Comparison of ENCODE assay signal across 8 cellular contexts in the genomic region with DNA sequence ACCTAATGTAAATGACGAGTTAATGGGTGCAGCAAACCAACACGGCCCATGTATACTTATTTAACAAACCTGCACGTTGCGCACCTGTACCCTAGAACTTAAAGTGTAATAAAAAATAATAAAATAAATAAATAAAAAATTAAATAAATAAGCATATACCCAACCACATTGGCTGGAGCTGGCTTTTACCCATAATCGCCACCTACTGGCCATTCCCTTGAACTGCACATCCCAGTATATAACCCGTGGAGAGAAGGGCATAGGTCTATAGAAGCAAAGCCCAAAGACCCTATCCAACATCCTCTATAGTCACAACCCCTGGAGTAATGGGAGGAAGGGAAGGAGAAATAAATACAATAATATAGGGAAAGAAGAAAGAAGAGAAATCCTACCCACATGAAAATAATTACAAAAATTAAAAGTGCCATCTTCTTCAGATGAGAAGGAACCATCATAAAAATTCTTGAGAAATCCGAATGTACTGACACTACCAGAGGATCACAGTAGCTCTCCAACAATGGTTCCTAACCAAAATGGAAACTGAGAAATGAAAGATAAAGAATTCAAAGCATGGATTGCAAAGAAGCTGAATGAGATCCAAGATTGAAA.
DNase-seq lines count a peak whose midpoint lies in the region; ATAC-seq, FAIRE-seq and TF ChIP-seq lines count a peak whose summit lies in the region.

No MANE protein-coding gene starts in this region.

- H3K27me3 ChIP-seq in WERI-Rb-1 (ENCODE audit: insufficient read depth, low read depth, severe bottlenecking): no peaks in the 10 kb centered on the region

- FAIRE-seq in HTR-8/SVneo (lab: Jason Lieb, UNC): no peak

- peak; percentile 57 for TF ChIP-seq CTCF in WERI-Rb-1 (IDR thresholded peaks at IDR 0.05; ENCODE audit: low read depth, low read length)
- TF ChIP-seq CTCF in foreskin fibroblast (IDR thresholded peaks at IDR 0.05; ENCODE audit: low read depth, low read length): peak; percentile 73

- no peaks in the 10 kb centered on the region for H3K9me3 ChIP-seq in WERI-Rb-1 (ENCODE audit: severe bottlenecking)

- no peak overlapping the region for H3K27ac ChIP-seq in WERI-Rb-1

- H3K4me3 ChIP-seq in WERI-Rb-1 (ENCODE audit: low read depth, low read length) (no peak overlapping the region), foreskin fibroblast (ENCODE audit: low read depth in 1 of 2, low read length in 2 of 2) (no peak overlapping the region)

- ATAC-seq in GM21526 (IDR thresholded peaks at IDR 0.05; ENCODE audit: low FRiP score, unreplicated experiment): peak; percentile 91

- H3K36me3 ChIP-seq in WERI-Rb-1: no peaks in the 10 kb centered on the region

- peak; percentile 28 for DNase-seq in activated naive CD4-positive, alpha-beta T cell treated with Interleukin-2 at 50 U/mL for 16 hours
- no peak for DNase-seq in activated naive CD4-positive, alpha-beta T cell (lab: John Stamatoyannopoulos, UW)
- DNase-seq in HTR-8/SVneo (ENCODE audit: insufficient read length, low spot score) (peak; percentile 12), WERI-Rb-1 (peak; percentile 38), foreskin fibroblast (peak; percentile 20 to 62), inferior parietal cortex (ENCODE audit: extremely low spot score) (no peak)
- DNase-seq in stimulated activated CD4-positive, alpha-beta T cell treated with anti-CD3 and anti-CD28 coated beads, Interleukin-2, amount 100 ng/mL, for 24 hours: peak; percentile 35 to 45

Comparison
In these comparisons a context has a peak if more than half of its experiments do, and no peak if none do; other contexts are left out.
1. DNase-seq: peak in activated naive CD4-positive, alpha-beta T cell treated with Interleukin-2 at 50 U/mL for 16 hours (single experiment), HTR-8/SVneo (single experiment), WERI-Rb-1 (single experiment), foreskin fibroblast (2 of 2) and stimulated activated CD4-positive, alpha-beta T cell treated with anti-CD3 and anti-CD28 coated beads, Interleukin-2, amount 100 ng/mL, for 24 hours (2 of 2); none in activated naive CD4-positive, alpha-beta T cell (0 of 4) and inferior parietal cortex (single experiment).